ENCODE assay signal across 9 cellular contexts in the genomic region with DNA sequence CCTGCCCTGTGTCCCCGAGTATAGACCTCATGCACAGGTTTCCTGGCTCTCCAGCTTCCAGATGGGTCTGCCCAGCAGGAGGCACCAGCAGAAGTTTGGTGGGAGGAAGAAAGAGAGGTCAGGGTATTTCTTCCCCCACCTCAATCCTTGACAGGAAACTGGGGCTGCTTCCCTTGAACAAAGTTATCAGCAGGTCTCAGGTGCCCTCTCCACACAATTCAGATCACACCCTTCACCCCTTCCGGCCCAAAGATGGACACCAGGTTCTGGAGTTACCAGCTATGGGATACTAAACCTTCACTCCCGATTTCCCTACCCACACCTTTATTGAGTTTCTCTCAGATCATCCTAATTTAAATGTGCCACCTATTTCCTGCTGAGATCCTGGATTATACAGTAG. TPM values are rescaled to one million over a fixed set of nuclear protein-coding genes. Genes with fewer than 3 reads are reported as not detected.
DNase-seq lines count a peak whose midpoint lies in the region; ATAC-seq lines count a peak whose summit lies in the region.
"Had no signal": no experiment of that assay in that cellular context is flagged by ENCODE, and none has a peak within 500 bp of the region (broad histone marks: within the 10 kb centered on the region; RNA-seq: fewer than 3 reads in every experiment).

No MANE protein-coding gene starts in this region.

- H3K4me3 ChIP-seq in NT2/D1 (ENCODE audit: insufficient read length, low read depth): peak overlapping the region; percentile 97
- peak overlapping the region; percentile 99 for H3K4me3 ChIP-seq in endocrine pancreas (ENCODE audit: control insufficient read depth, insufficient read depth, low read length)
- H3K4me3 ChIP-seq in neuronal stem cell (ENCODE audit: low read length in 2 of 2): peak overlapping the region in 1 of 2 donors; percentile 98

- DNase-seq in CMK (ENCODE audit: low read depth): peak; percentile 38
- DNase-seq in NT2/D1 (ENCODE audit: low read depth, low spot score): no peak
- DNase-seq in neuronal stem cell (ENCODE audit: low spot score): no peak
- DNase-seq in central memory CD4-positive, alpha-beta T cell: no peak
- no peak for DNase-seq in activated CD4-positive, alpha-beta T cell treated with anti-CD3 and anti-CD28 coated beads for 4 hours
- DNase-seq: NCI-H82 had no signal

- no peak overlapping the region for H2BK12ac ChIP-seq in neuronal stem cell (ENCODE audit: low read length)

- H3K27me3 ChIP-seq in NT2/D1 (ENCODE audit: insufficient read depth, insufficient read length) (no peaks in the 10 kb centered on the region), endocrine pancreas (ENCODE audit: control insufficient read depth, insufficient read depth, low read length) (no peaks in the 10 kb centered on the region), neuronal stem cell (ENCODE audit: control insufficient read depth in 3 of 3, insufficient read depth in 3 of 3, low read depth in 1 of 3, low read length in 3 of 3) (no peaks in the 10 kb centered on the region)

- no peak overlapping the region for H3K14ac ChIP-seq in neuronal stem cell (ENCODE audit: low read length)

- no peak overlapping the region for H4K91ac ChIP-seq in neuronal stem cell (ENCODE audit: low read depth, low read length, poor library complexity)

- no peak overlapping the region for H3K18ac ChIP-seq in neuronal stem cell (ENCODE audit: low read length)

- no peak overlapping the region for H2AK5ac ChIP-seq in neuronal stem cell (ENCODE audit: low read depth, low read length)

- peak overlapping the region; percentile 80 for H3K4me2 ChIP-seq in neuronal stem cell (ENCODE audit: insufficient read depth, low read length, poor library complexity, severe bottlenecking)

- no peak overlapping the region for H3K4ac ChIP-seq in neuronal stem cell (ENCODE audit: low read length)

- no peak overlapping the region for H3K27ac ChIP-seq in neuronal stem cell (replicated peaks; ENCODE audit: low read length)

- H2AFZ ChIP-seq in neuronal stem cell (ENCODE audit: low read length): no peak overlapping the region

- H3K9ac ChIP-seq in NT2/D1 (ENCODE audit: insufficient read length, low read depth) (peak overlapping the region; percentile 100), endocrine pancreas (ENCODE audit: control insufficient read depth, insufficient read depth, low read length) (peak overlapping the region; percentile 74), neuronal stem cell (ENCODE audit: low read depth, low read length, poor library complexity) (no peak overlapping the region)

- H3K79me1 ChIP-seq in neuronal stem cell (ENCODE audit: low read depth, low read length): peaks cover 12% of the 10 kb centered on the region

- H4K8ac ChIP-seq in neuronal stem cell (ENCODE audit: low read depth, low read length): no peak overlapping the region

- no CpG with 5 or more reads among the region's 3 CpGs for WGBS in neuronal stem cell (ENCODE audit: extremely low coverage in 2 of 2, insufficient read length in 2 of 2, insufficient replicate concordance in 1 of 2), 2 donors

- H3K36me3 ChIP-seq in NT2/D1 (ENCODE audit: insufficient read depth, insufficient read length, low read length) (peaks cover 57% of the 10 kb centered on the region), endocrine pancreas (ENCODE audit: control insufficient read depth, insufficient read depth, low read length) (no peaks in the 10 kb centered on the region), neuronal stem cell (replicated peaks in 1 of 2; ENCODE audit: control insufficient read depth in 2 of 2, insufficient read depth in 2 of 2, low read length in 2 of 2) (peaks cover 12 to 53% of the 10 kb centered on the region in 2 donors)

- H2BK15ac ChIP-seq in neuronal stem cell (ENCODE audit: low read length): no peak overlapping the region

- H2BK120ac ChIP-seq in neuronal stem cell (ENCODE audit: low read depth, low read length): no peak overlapping the region

- no peak overlapping the region for H2BK5ac ChIP-seq in neuronal stem cell (ENCODE audit: low read length)

- ATAC-seq in GM21423 (IDR thresholded peaks at IDR 0.05; ENCODE audit: unreplicated experiment) (no peak), HG02610 (IDR thresholded peaks at IDR 0.05; ENCODE audit: unreplicated experiment) (no peak)

- no peak overlapping the region for H3K23ac ChIP-seq in neuronal stem cell (ENCODE audit: low read depth, low read length, poor library complexity)

- H3K4me1 ChIP-seq in NT2/D1 (ENCODE audit: insufficient read depth, insufficient read length): peaks cover 5% of the 10 kb centered on the region
- peaks cover 7% of the 10 kb centered on the region for H3K4me1 ChIP-seq in endocrine pancreas (ENCODE audit: control insufficient read depth, insufficient read depth, low read length)
- H3K4me1 ChIP-seq in neuronal stem cell (ENCODE audit: control insufficient read depth in 2 of 2, insufficient read depth in 1 of 2, low read depth in 1 of 2, low read length in 2 of 2): peaks cover 6 to 7% of the 10 kb centered on the region in 2 donors

- H3K9me3 ChIP-seq in NT2/D1 (ENCODE audit: insufficient read depth, low read length): no peaks in the 10 kb centered on the region
- no peaks in the 10 kb centered on the region for H3K9me3 ChIP-seq in endocrine pancreas (ENCODE audit: control insufficient read depth, low read length)
- no peaks in the 10 kb centered on the region for H3K9me3 ChIP-seq in neuronal stem cell (replicated peaks in 1 of 2; ENCODE audit: control insufficient read depth in 2 of 2, insufficient read depth in 1 of 2, low read depth in 1 of 2, low read length in 2 of 2)

RNA-seq across cellular contexts. Expression of gene SART3, which starts 1.2 kb away (rescaled TPM):
- 39.6 TPM for polyA plus RNA-seq in neuronal stem cell (2013, experiment 1 of 2)
- 37.7 TPM for polyA plus RNA-seq in neuronal stem cell (2013, experiment 2 of 2)

RNA-seq across cellular contexts. Expression of gene ISCU, which starts 2.6 kb away (rescaled TPM):
- 94.0 TPM for polyA plus RNA-seq in neuronal stem cell (2013, experiment 1 of 2)
- polyA plus RNA-seq in neuronal stem cell (2013, experiment 2 of 2): 89.8 TPM

RNA-seq across cellular contexts. Expression of gene TMEM119, which starts 38.1 kb away (rescaled TPM):
- polyA plus RNA-seq in neuronal stem cell (2013, experiment 1 of 2): 0.68 TPM
- 0.73 TPM for polyA plus RNA-seq in neuronal stem cell (2013, experiment 2 of 2)

RNA-seq across cellular contexts. Expression of gene FICD, which starts 44.7 kb away (rescaled TPM):
- 3.9 TPM for polyA plus RNA-seq in neuronal stem cell (2013, experiment 1 of 2)
- polyA plus RNA-seq in neuronal stem cell (2013, experiment 2 of 2): 3.6 TPM
